ENCODE assay signal across 1 cellular context in the genomic region with DNA sequence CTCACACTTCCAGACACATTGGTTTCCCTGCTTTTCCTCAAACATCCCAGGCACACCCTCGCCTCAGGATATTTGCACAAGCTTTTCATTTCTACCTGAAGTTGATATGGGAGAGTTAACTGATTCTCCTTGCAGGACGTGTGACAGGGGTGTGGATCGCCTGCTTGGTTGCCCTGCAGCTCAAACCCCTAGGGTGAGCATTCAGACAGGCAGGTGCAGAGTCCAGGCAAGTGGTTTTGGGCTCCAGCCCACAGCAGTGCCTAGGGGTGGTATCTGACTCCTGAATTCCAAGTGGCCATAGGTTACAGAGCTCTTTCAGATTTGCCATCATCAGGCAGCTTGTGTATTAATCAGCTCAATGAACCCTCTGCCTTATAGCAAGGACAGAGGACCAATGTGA.
TF ChIP-seq lines count a peak whose summit lies in the region.

No MANE protein-coding gene starts in this region.

TF ChIP-seq in H1, 55 proteins besides CTCF, POLR2A, EP300 and RAD21:
- no peak for TF ChIP-seq POLR2AphosphoS5 (IDR thresholded peaks at IDR 0.05; ENCODE audit: low read depth, low read length)
- TF ChIP-seq SIRT6 (IDR thresholded peaks at IDR 0.05; ENCODE audit: low read length): no peak
- no peak for TF ChIP-seq KDM4A (IDR thresholded peaks at IDR 0.05; ENCODE audit: low read depth, low read length, severe bottlenecking)
- no peak for TF ChIP-seq SUZ12 (IDR thresholded peaks at IDR 0.05; ENCODE audit: low read length)
- no peak for TF ChIP-seq TAF1 (IDR thresholded peaks at IDR 0.05; ENCODE audit: low read depth, low read length)
- TF ChIP-seq PHF8 (conservative IDR thresholded peaks at IDR 0.05; ENCODE audit: low read depth, low read length): no peak
